Comparison of ENCODE assay signal across 22 cellular contexts in genomic region chr3:73110530-73110929, GRCh38. TPM values are rescaled to one million over a fixed set of nuclear protein-coding genes. Genes with fewer than 3 reads are reported as not detected.
DNase-seq lines count a peak whose midpoint lies in the region; ATAC-seq, FAIRE-seq and TF ChIP-seq lines count a peak whose summit lies in the region.
"Had no signal": no experiment of that assay in that cellular context is flagged by ENCODE, and none has a peak within 500 bp of the region (broad histone marks: within the 10 kb centered on the region; RNA-seq: fewer than 3 reads in every experiment).

No MANE protein-coding gene starts in this region.

- peak; percentile 98 for FAIRE-seq in D721Med (lab: Jason Lieb, UNC)
- FAIRE-seq in H54 (lab: Jason Lieb, UNC), result peak; percentile 96
- FAIRE-seq in K562 (lab: Jason Lieb, UNC), result peak; percentile 100
- FAIRE-seq in islet of Langerhans (lab: Jason Lieb, UNC), result peak; percentile 99

- POLR2A ChIA-PET in K562 (lab: Yijun Ruan, JAX), result no interaction called here

- H3K9me3 ChIP-seq in K562 (replicated peaks; ENCODE audit: control insufficient read depth, insufficient read depth, low read depth, low read length), result no peaks in the 10 kb centered on the region
- no peaks in the 10 kb centered on the region for H3K9me3 ChIP-seq in neural progenitor cell (ENCODE audit: low read depth)

- H3K79me2 ChIP-seq in K562 (ENCODE audit: control insufficient read depth, insufficient read depth, low read length), result no peaks in the 10 kb centered on the region
- H3K79me2 ChIP-seq in neural progenitor cell (ENCODE audit: low read depth), result no peaks in the 10 kb centered on the region

- no peak for DNase-seq in D721Med (ENCODE audit: insufficient read length, low spot score)
- DNase-seq in H54 (ENCODE audit: insufficient read length, low spot score), result no peak
- DNase-seq in K562 (ENCODE audit: extremely low read depth in 1 of 4, low spot score in 3 of 4), result peak in 1 of 4 experiments; percentile 16
- no peak for DNase-seq in neural progenitor cell (ENCODE audit: low spot score)
- DNase-seq: Calu3; CD8-positive, alpha-beta T cell; DMS53; EL; GOT3; NCI-H1048; NCI-H1436; NCI-H1930; NCI-H345; NCI-H524 treated with DMSO at 0.1 percent for 48 hours; PC-3 had no signal

- H3F3A ChIP-seq in neural progenitor cell (ENCODE audit: low read depth), result no peaks in the 10 kb centered on the region

- no peak for TF ChIP-seq POLR2A in H54 (IDR thresholded peaks at IDR 0.05; ENCODE audit: low read depth, low read length)
- no peak for TF ChIP-seq POLR2A in K562 (conservative IDR thresholded peaks at IDR 0.05)

- H3K4me2 ChIP-seq in K562 (ENCODE audit: insufficient read depth, low read length) (peak overlapping the region; percentile 10; the same call in 1 of the 2 replicates), neural progenitor cell (no peak overlapping the region)
- H3K4me2 ChIP-seq: BLaER1 treated with 17β-estradiol and CSF1 and Interleukin-3, amounts not matched to agents 10 nM and 100 nM; KMS-11 had no signal

- H3K9ac ChIP-seq in K562 (ENCODE audit: insufficient read depth in 1 of 2, low read depth in 2 of 2, low read length in 2 of 2) (no peak overlapping the region), neural progenitor cell (no peak overlapping the region)
- H3K9ac ChIP-seq: BLaER1 treated with 17β-estradiol and CSF1 and Interleukin-3, amounts not matched to agents 10 nM and 100 nM; KMS-11 had no signal

- H3K4me1 Mint-ChIP-seq in neural progenitor cell, result no peaks in the 10 kb centered on the region

- peaks cover 0 to 27% of the 10 kb centered on the region in 2 experiments; a peak in 3 of 5 replicates for H3K27me3 ChIP-seq in K562 (ENCODE audit: control insufficient read depth in 2 of 2, insufficient read depth in 2 of 2, low read length in 2 of 2)
- H3K27me3 ChIP-seq in neural progenitor cell, result no peaks in the 10 kb centered on the region
- H3K27me3 ChIP-seq: BLaER1 treated with 17β-estradiol and CSF1 and Interleukin-3, amounts not matched to agents 10 nM and 100 nM had no signal

- no peaks in the 10 kb centered on the region; a peak in 1 of 5 replicates for H3K4me1 ChIP-seq in K562 (replicated peaks in 1 of 2; ENCODE audit: control insufficient read depth in 2 of 2, insufficient read depth in 2 of 2, low read length in 2 of 2)
- H3K4me1 ChIP-seq in neural progenitor cell, result no peaks in the 10 kb centered on the region

- H3K4me3 ChIP-seq in K562 (no peak overlapping the region), neural progenitor cell (no peak overlapping the region)
- H3K4me3 ChIP-seq: BLaER1 treated with 17β-estradiol and CSF1 and Interleukin-3, amounts not matched to agents 10 nM and 100 nM had no signal

- H3K36me3 ChIP-seq in K562 (ENCODE audit: control insufficient read depth, insufficient read depth, low read length) (no peaks in the 10 kb centered on the region), neural progenitor cell (no peaks in the 10 kb centered on the region)
- H3K36me3 ChIP-seq: BLaER1 treated with 17β-estradiol and CSF1 and Interleukin-3, amounts not matched to agents 10 nM and 100 nM had no signal

- no peak for TF ChIP-seq CTCF in D721Med (IDR thresholded peaks at IDR 0.05; ENCODE audit: insufficient read depth, missing control alignments)
- TF ChIP-seq CTCF in K562 (IDR thresholded peaks at IDR 0.05 in 2 of 3, conservative IDR thresholded peaks at IDR 0.05 in 1 of 3; ENCODE audit: insufficient read depth in 2 of 3, low read depth in 1 of 3, low read length in 3 of 3), result no peak
- no peak for TF ChIP-seq CTCF in neural progenitor cell (IDR thresholded peaks at IDR 0.05)

- no peak for TF ChIP-seq EP300 in K562 (IDR thresholded peaks at IDR 0.05; ENCODE audit: low read length)

- WGBS in K562 (ENCODE audit: insufficient coverage, low coverage, missing lambda C conversion rate), result 23% methylated on average over 18 of the region's 20 CpGs

- H3K27ac Mint-ChIP-seq in neural progenitor cell, result no peak overlapping the region
- H3K27ac Mint-ChIP-seq: CD8-positive, alpha-beta T cell had no signal

- no TSS peak for BruUV-seq in K562 (replicated peaks; lab: Mats Ljungman, UMichigan)

- H3K36me3 Mint-ChIP-seq in neural progenitor cell, result no peaks in the 10 kb centered on the region
- H3K36me3 Mint-ChIP-seq: CD8-positive, alpha-beta T cell had no signal

- no peaks in the 10 kb centered on the region for H3K9me1 ChIP-seq in K562 (ENCODE audit: control insufficient read depth, insufficient read depth, low read length)

- TF ChIP-seq RAD21 in K562 (CRISPR knock-in tag; conservative IDR thresholded peaks at IDR 0.05 in 1 of 2, IDR thresholded peaks at IDR 0.05 in 1 of 2), result no peak

- intact Hi-C loops in K562 (cut with micrococcal nuclease), result no loop called here

- H3K27me3 Mint-ChIP-seq in neural progenitor cell (ENCODE audit: insufficient read depth, low read depth), result peaks cover 11% of the 10 kb centered on the region

- no peak overlapping the region for H3K4me3 Mint-ChIP-seq in neural progenitor cell
- H3K4me3 Mint-ChIP-seq: CD8-positive, alpha-beta T cell had no signal

- no peak overlapping the region for H3K27ac ChIP-seq in K562 (ENCODE audit: extremely low read depth, low read depth, low read length)
- H3K27ac ChIP-seq in neural progenitor cell, result no peak overlapping the region
- H3K27ac ChIP-seq: BLaER1 treated with 17β-estradiol and CSF1 and Interleukin-3, amounts not matched to agents 10 nM and 100 nM; KMS-11; RWPE1 had no signal

- H4K20me1 ChIP-seq in K562 (replicated peaks; ENCODE audit: control insufficient read depth, insufficient read depth, low read length) (no peaks in the 10 kb centered on the region), neural progenitor cell (ENCODE audit: low read depth) (no peaks in the 10 kb centered on the region)
- H4K20me1 ChIP-seq: BLaER1 treated with 17β-estradiol and CSF1 and Interleukin-3, amounts not matched to agents 10 nM and 100 nM had no signal

- in situ Hi-C loops in K562 (cut with MboI), result no loop called here

- ATAC-seq in K562 (no peak), GM18870 (IDR thresholded peaks at IDR 0.05; ENCODE audit: unreplicated experiment) (no peak), HG03457 (IDR thresholded peaks at IDR 0.05; ENCODE audit: unreplicated experiment) (no peak), GM21360 (IDR thresholded peaks at IDR 0.05; ENCODE audit: unreplicated experiment) (no peak)
- ATAC-seq: CD8-positive, alpha-beta T cell; PC-3 had no signal

- CTCF ChIA-PET in K562 (lab: Yijun Ruan, JAX; ENCODE audit: low intra/inter-chr PET ratio), result no interaction called here

- H2AFZ ChIP-seq in K562 (ENCODE audit: low read depth, low read length) (peak overlapping the region; percentile 56; the same call in 1 of the 2 replicates), neural progenitor cell (replicated peaks) (no peak overlapping the region)

- H3K9me3 Mint-ChIP-seq in neural progenitor cell, result no peaks in the 10 kb centered on the region
- H3K9me3 Mint-ChIP-seq: CD8-positive, alpha-beta T cell had no signal

TF ChIP-seq in K562, 482 proteins besides CTCF, POLR2A, EP300 and RAD21:
- TF ChIP-seq, protein P1, sequence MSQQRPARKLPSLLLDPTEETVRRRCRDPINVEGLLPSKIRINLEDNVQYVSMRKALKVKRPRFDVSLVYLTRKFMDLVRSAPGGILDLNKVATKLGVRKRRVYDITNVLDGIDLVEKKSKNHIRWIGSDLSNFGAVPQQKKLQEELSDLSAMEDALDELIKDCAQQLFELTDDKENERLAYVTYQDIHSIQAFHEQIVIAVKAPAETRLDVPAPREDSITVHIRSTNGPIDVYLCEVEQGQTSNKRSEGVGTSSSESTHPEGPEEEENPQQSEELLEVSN (IDR thresholded peaks at IDR 0.05; ENCODE audit: borderline replicate concordance in 1 of 2, extremely low read depth in 1 of 2, insufficient read depth in 1 of 2, insufficient read length in 1 of 2, low read depth in 1 of 2, low read length in 1 of 2, poor library complexity in 1 of 2, severe bottlenecking in 1 of 2), result peak in 1 of 2 experiments; percentile 22
- no peak for TF ChIP-seq HNRNPLL (IDR thresholded peaks at IDR 0.05; ENCODE audit: low read depth, low read length, poor library complexity, severe bottlenecking)
TF ChIP-seq in K562: peak in this region for 1.

RNA-seq across cellular contexts. Expression of gene EBLN2, which starts 49.1 kb away (rescaled TPM):
- 17.9 and 40.1 TPM in 2 replicates for total RNA-seq in K562 (2011; cell fraction: chromatin; rRNA removed; ENCODE audit: low replicate concordance)
- total RNA-seq in K562 (2011; cell fraction: nucleolus; rRNA removed), result 7.8 and 12.0 TPM in 2 replicates
- total RNA-seq in K562 (2011; cell fraction: nucleoplasm; rRNA removed), result 19.9 and 38.8 TPM in 2 replicates
- total RNA-seq in K562 (2014; rRNA removed), result 2.4 and 2.5 TPM in 2 replicates
- 4.6 and 5.2 TPM in 2 replicates for total RNA-seq in K562 (2014; rRNA removed; fragmentation: Illumina TruSeq; extraction: Trizol)
- total RNA-seq in K562 (2015; rRNA removed; fragmentation: Illumina TruSeq; extraction: Trizol), result 3.8 TPM in 2 replicates
- 2.2 and 3.0 TPM in 2 replicates for total RNA-seq in K562 (2021)
- 2.4 and 2.5 TPM in 2 replicates for polyA plus RNA-seq in K562 (2011; rRNA removed)
- 0.25 and 0.49 TPM in 2 replicates for polyA plus RNA-seq in K562 (2011; cell fraction: cytosol; rRNA removed)
- polyA plus RNA-seq in K562 (2011; cell fraction: nucleus; rRNA removed), result 5.9 and 6.9 TPM in 2 replicates
- polyA plus RNA-seq in K562 (2012), result 0.78 and 1.1 TPM in 2 replicates
- 1.6 and 1.8 TPM in 2 replicates for polyA plus RNA-seq in K562 (2014; fragmentation: Illumina TruSeq; extraction: Trizol)
- polyA plus RNA-seq in K562 (2014; fragmentation: Nextera tagmentation; extraction: Ambion mirVana), result 1 to 10 TPM in 1 of 2 experiments, under 1 TPM in 1; 0.39 to 1.4 TPM
- 1.6 and 1.8 TPM in 2 replicates for polyA plus RNA-seq in K562 (2014; rRNA removed)
- polyA minus RNA-seq in K562 (2011; rRNA and poly(A)+ RNA removed), result 14.6 and 18.2 TPM in 2 replicates
- polyA minus RNA-seq in K562 (2011; cell fraction: cytosol; rRNA and poly(A)+ RNA removed), result 3.1 TPM in 2 replicates
- polyA minus RNA-seq in K562 (2011; cell fraction: nucleus; rRNA and poly(A)+ RNA removed), result 7.3 and 16.2 TPM in 2 replicates
- total RNA-seq in neural progenitor cell (ENCODE audit: low replicate concordance), result 11.6 and 15.3 TPM in 2 replicates
